Comparison of ENCODE assay signal across 1 cellular context in the genomic region with DNA sequence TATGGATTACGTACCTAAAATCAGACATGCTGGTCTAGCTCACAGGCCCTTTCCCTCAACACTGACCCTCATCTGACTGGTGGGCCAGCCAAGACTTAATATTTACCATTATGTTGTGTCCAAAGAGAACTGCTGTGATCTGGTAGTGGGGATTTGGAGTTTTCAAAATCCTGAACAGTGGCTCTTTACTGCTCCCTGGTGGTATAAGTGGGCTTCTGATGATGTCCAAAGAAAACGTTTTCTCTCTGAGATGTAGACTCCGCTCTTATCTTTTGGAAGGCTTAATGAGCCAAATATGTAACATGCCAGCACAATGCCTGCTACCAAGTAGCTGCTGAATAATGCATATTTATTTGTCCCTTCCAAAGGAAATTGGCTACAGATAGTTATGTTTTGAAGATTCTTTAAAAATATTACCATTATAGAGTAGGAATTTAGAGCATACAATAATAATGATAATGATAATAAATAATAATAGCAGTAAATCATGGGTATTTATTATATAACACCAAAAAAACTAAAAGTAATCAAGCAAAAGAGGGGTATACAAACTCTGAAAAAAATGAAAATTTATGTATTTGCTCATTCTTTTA.
TF ChIP-seq lines count a peak whose summit lies in the region.

No MANE protein-coding gene starts in this region.

TF ChIP-seq in GM23338, 12 proteins besides CTCF, POLR2A, EP300 and RAD21 (continued from another document):
- TF ChIP-seq, protein P1, sequence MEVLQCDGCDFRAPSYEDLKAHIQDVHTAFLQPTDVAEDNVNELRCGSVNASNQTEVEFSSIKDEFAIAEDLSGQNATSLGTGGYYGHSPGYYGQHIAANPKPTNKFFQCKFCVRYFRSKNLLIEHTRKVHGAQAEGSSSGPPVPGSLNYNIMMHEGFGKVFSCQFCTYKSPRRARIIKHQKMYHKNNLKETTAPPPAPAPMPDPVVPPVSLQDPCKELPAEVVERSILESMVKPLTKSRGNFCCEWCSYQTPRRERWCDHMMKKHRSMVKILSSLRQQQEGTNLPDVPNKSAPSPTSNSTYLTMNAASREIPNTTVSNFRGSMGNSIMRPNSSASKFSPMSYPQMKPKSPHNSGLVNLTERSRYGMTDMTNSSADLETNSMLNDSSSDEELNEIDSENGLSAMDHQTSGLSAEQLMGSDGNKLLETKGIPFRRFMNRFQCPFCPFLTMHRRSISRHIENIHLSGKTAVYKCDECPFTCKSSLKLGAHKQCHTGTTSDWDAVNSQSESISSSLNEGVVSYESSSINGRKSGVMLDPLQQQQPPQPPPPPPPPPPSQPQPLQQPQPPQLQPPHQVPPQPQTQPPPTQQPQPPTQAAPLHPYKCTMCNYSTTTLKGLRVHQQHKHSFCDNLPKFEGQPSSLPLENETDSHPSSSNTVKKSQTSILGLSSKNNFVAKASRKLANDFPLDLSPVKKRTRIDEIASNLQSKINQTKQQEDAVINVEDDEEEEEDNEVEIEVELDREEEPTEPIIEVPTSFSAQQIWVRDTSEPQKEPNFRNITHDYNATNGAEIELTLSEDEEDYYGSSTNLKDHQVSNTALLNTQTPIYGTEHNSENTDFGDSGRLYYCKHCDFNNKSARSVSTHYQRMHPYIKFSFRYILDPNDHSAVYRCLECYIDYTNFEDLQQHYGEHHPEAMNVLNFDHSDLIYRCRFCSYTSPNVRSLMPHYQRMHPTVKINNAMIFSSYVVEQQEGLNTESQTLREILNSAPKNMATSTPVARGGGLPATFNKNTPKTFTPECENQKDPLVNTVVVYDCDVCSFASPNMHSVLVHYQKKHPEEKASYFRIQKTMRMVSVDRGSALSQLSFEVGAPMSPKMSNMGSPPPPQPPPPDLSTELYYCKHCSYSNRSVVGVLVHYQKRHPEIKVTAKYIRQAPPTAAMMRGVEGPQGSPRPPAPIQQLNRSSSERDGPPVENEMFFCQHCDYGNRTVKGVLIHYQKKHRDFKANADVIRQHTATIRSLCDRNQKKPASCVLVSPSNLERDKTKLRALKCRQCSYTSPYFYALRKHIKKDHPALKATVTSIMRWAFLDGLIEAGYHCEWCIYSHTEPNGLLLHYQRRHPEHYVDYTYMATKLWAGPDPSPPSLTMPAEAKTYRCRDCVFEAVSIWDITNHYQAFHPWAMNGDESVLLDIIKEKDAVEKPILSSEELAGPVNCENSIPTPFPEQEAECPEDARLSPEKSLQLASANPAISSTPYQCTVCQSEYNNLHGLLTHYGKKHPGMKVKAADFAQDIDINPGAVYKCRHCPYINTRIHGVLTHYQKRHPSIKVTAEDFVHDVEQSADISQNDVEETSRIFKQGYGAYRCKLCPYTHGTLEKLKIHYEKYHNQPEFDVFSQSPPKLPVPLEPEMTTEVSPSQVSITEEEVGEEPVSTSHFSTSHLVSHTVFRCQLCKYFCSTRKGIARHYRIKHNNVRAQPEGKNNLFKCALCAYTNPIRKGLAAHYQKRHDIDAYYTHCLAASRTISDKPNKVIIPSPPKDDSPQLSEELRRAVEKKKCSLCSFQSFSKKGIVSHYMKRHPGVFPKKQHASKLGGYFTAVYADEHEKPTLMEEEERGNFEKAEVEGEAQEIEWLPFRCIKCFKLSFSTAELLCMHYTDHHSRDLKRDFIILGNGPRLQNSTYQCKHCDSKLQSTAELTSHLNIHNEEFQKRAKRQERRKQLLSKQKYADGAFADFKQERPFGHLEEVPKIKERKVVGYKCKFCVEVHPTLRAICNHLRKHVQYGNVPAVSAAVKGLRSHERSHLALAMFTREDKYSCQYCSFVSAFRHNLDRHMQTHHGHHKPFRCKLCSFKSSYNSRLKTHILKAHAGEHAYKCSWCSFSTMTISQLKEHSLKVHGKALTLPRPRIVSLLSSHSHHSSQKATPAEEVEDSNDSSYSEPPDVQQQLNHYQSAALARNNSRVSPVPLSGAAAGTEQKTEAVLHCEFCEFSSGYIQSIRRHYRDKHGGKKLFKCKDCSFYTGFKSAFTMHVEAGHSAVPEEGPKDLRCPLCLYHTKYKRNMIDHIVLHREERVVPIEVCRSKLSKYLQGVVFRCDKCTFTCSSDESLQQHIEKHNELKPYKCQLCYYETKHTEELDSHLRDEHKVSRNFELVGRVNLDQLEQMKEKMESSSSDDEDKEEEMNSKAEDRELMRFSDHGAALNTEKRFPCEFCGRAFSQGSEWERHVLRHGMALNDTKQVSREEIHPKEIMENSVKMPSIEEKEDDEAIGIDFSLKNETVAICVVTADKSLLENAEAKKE (CRISPR knock-in tag; IDR thresholded peaks at IDR 0.05): no peak
- TF ChIP-seq EZH2phosphoT487 (IDR thresholded peaks at IDR 0.05; ENCODE audit: unreplicated experiment) (no peak), STAT1 (IDR thresholded peaks at IDR 0.05; ENCODE audit: unreplicated experiment) (no peak)
